Comparison of ENCODE assay signal across 1 cellular context in genomic region chr11:67420147-67420645, GRCh38.
TF ChIP-seq lines count a peak whose summit lies in the region.

No MANE protein-coding gene starts in this region.

TF ChIP-seq in GM12878, 131 proteins besides CTCF, POLR2A, EP300 and RAD21:
- TF ChIP-seq PAX5 (IDR thresholded peaks at IDR 0.05; ENCODE audit: borderline replicate concordance, low read depth, low read length) (no peak), CEBPB (IDR thresholded peaks at IDR 0.05; ENCODE audit: borderline replicate concordance in 1 of 2, low read depth in 2 of 2, low read length in 2 of 2) (no peak), ASH2L (IDR thresholded peaks at IDR 0.05; ENCODE audit: borderline replicate concordance, low read depth) (no peak), RB1 (IDR thresholded peaks at IDR 0.05; ENCODE audit: borderline replicate concordance) (no peak), RUNX3 (IDR thresholded peaks at IDR 0.05; ENCODE audit: low read length) (peak; percentile 6; the same call in 1 of the 2 replicates), SIX5 (IDR thresholded peaks at IDR 0.05; ENCODE audit: low read depth, low read length, severe bottlenecking) (no peak), ZNF592 (IDR thresholded peaks at IDR 0.05) (no peak), NBN (IDR thresholded peaks at IDR 0.05) (no peak), TCF3 (IDR thresholded peaks at IDR 0.05; ENCODE audit: borderline replicate concordance, insufficient read depth, low read depth, low read length) (0 out of 2 replicates have a peak, but pooled peaks have one; percentile 18), JUNB (IDR thresholded peaks at IDR 0.05) (no peak)
- TF ChIP-seq, protein P1, sequence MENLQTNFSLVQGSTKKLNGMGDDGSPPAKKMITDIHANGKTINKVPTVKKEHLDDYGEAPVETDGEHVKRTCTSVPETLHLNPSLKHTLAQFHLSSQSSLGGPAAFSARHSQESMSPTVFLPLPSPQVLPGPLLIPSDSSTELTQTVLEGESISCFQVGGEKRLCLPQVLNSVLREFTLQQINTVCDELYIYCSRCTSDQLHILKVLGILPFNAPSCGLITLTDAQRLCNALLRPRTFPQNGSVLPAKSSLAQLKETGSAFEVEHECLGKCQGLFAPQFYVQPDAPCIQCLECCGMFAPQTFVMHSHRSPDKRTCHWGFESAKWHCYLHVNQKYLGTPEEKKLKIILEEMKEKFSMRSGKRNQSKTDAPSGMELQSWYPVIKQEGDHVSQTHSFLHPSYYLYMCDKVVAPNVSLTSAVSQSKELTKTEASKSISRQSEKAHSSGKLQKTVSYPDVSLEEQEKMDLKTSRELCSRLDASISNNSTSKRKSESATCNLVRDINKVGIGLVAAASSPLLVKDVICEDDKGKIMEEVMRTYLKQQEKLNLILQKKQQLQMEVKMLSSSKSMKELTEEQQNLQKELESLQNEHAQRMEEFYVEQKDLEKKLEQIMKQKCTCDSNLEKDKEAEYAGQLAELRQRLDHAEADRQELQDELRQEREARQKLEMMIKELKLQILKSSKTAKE (IDR thresholded peaks at IDR 0.05; ENCODE audit: low read depth, poor library complexity, severe bottlenecking): no peak
